Comparison of ENCODE assay signal across 8 cellular contexts in the genomic region with DNA sequence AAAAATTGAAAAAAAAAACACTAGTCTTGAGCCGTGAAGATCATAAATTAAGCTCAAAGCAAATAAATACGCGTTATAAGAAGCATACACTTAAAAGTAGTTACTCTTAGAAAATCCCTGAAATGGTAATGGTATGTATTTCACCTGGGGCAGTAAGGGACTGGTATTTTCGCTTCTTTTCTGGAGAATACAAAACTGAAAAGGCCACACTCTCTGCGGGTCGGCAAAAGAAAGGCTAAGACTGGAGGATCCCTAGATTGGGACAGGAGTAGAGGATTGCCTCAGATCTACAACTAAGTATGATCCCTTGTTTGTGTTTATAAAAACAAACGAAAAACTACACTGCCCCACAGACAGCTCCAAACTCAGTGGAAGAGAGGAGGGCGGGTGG. TPM values are rescaled to one million over a fixed set of nuclear protein-coding genes. Genes with fewer than 3 reads are reported as not detected.
DNase-seq lines count a peak whose midpoint lies in the region; ATAC-seq and TF ChIP-seq lines count a peak whose summit lies in the region.

No MANE protein-coding gene starts in this region.

- CTCF ChIA-PET in Panc1 (lab: Charles Lee): interaction anchor here (0.7 kb wide), 1 partner anchor 500 kb away, joined by 4 read pairs; no protein-coding TSS in a partner anchor

- DNase-seq in GF-D8 (lab: John Stamatoyannopoulos, UW): peak; percentile 20
- DNase-seq in Panc1 (ENCODE audit: low read depth, low spot score): no peak
- DNase-seq in fibroblast of lung (ENCODE audit: low read depth in 2 of 2): no peak
- peak; percentile 8 for DNase-seq in pons (ENCODE audit: low spot score)
- no peak for DNase-seq in putamen (ENCODE audit: low spot score)
- no peak for DNase-seq in NCI-H1694 treated with DMSO at 0.1 percent for 48 hours (lab: John Stamatoyannopoulos, UW)
- DNase-seq in DMS 273 treated with DMSO at 0.1 percent for 48 hours (lab: John Stamatoyannopoulos, UW): no peak
- no peak for DNase-seq in left colon

- H3K4me3 ChIP-seq in Panc1 (ENCODE audit: low read depth in 2 of 2, low read length in 2 of 2) (peak overlapping the region; percentile 89 to 96), fibroblast of lung (replicated peaks in 1 of 4; ENCODE audit: control extremely low read depth in 1 of 4, insufficient read depth in 1 of 4, low read depth in 3 of 4, low read length in 4 of 4) (peak overlapping the region; percentile 77 to 99 (median 90))

- in situ Hi-C loops in Panc1 (cut with HindIII; ENCODE audit: low pct_unique_long_range_greater_than_20kb, low sequenced_read_pairs): no loop called here

- H3K27me3 ChIP-seq in Panc1 (ENCODE audit: control insufficient read depth, insufficient read depth, low read length) (no peaks in the 10 kb centered on the region), fibroblast of lung (ENCODE audit: control insufficient read depth, insufficient read depth, low read length) (no peaks in the 10 kb centered on the region)

- peak overlapping the region; percentile 97 for H3K9ac ChIP-seq in fibroblast of lung (ENCODE audit: insufficient read depth, low read length)

- peak overlapping the region; percentile 90 for H2AFZ ChIP-seq in fibroblast of lung (ENCODE audit: low read length)

- H3K9me3 ChIP-seq in Panc1 (ENCODE audit: control insufficient read depth, insufficient read depth, low read depth, low read length): no peaks in the 10 kb centered on the region
- H3K9me3 ChIP-seq in fibroblast of lung (ENCODE audit: control insufficient read depth, insufficient read depth, low read depth, low read length): no peaks in the 10 kb centered on the region

- intact Hi-C loops in Panc1 (cut with micrococcal nuclease; ENCODE audit: unreplicated experiment) (no loop called here), left colon (cut with DNase I, micrococcal nuclease) (no loop called here)

- H3K27ac ChIP-seq in Panc1 (ENCODE audit: low read length) (peak overlapping the region; percentile 92), fibroblast of lung (ENCODE audit: insufficient read depth, low read length) (peak overlapping the region; percentile 97)

- peaks cover 55% of the 10 kb centered on the region for H3K79me2 ChIP-seq in fibroblast of lung (ENCODE audit: control insufficient read depth, insufficient read depth, low read length)

- no peaks in the 10 kb centered on the region for H4K20me1 ChIP-seq in fibroblast of lung (ENCODE audit: control insufficient read depth, extremely low read depth, insufficient read depth, low read length)

- peaks cover 3% of the 10 kb centered on the region for H3K36me3 ChIP-seq in Panc1 (ENCODE audit: control insufficient read depth, insufficient read depth, low read length)
- H3K36me3 ChIP-seq in fibroblast of lung (ENCODE audit: control insufficient read depth, insufficient read depth, low read length): peaks cover 1% of the 10 kb centered on the region

- ATAC-seq in Panc1 (no peak), left colon (no peak)

- no TSS peak for BruUV-seq in Panc1 (replicated peaks; lab: Mats Ljungman, UMichigan)

- H3K4me1 ChIP-seq in Panc1 (ENCODE audit: control insufficient read depth, insufficient read depth, low read length) (peaks cover 21% of the 10 kb centered on the region), fibroblast of lung (ENCODE audit: control insufficient read depth, extremely low read depth, insufficient read depth, low read length) (no peaks in the 10 kb centered on the region)

- H3K4me2 ChIP-seq in fibroblast of lung (ENCODE audit: extremely low read depth, insufficient read depth, low read length): peak overlapping the region; percentile 69

- TF ChIP-seq CTCF in Panc1 (IDR thresholded peaks at IDR 0.05) (no peak), fibroblast of lung (conservative IDR thresholded peaks at IDR 0.05 in 1 of 2, IDR thresholded peaks at IDR 0.05 in 1 of 2; ENCODE audit: low read depth in 1 of 2, low read length in 2 of 2) (no peak)

- POLR2A ChIA-PET in Panc1 (lab: Charles Lee): interaction anchor here (0.6 to 0.9 kb wide), 4 partner anchors 10 to 273 kb away, joined by 4 to 6 read pairs (median 4); no protein-coding TSS in a partner anchor

RNA-seq across cellular contexts. Expression of gene TSG101, which starts 0.6 kb away (rescaled TPM):
- 79.1 TPM for total RNA-seq in Panc1 (2021; ENCODE audit: unreplicated experiment)
- polyA plus RNA-seq in Panc1 (2012; ENCODE audit: insufficient read length): 198 TPM
- total RNA-seq in fibroblast of lung: 55.2 and 78.4 TPM in 2 replicates
- 132 and 146 TPM in 2 replicates for polyA plus RNA-seq in fibroblast of lung
- 60.6 and 66.4 TPM in 2 replicates for polyA plus RNA-seq in fibroblast of lung (2012)
- 75.4 and 108 TPM in 2 replicates for polyA minus RNA-seq in fibroblast of lung (ENCODE audit: low replicate concordance)
- total RNA-seq in left colon: 10 to 100 TPM; 58.4 to 75.2 TPM

Comparison
In these comparisons a context has a peak if more than half of its experiments do, and no peak if none do; other contexts are left out.
1. DNase-seq: peak in GF-D8 (single experiment) and pons (single experiment); none in Panc1 (single experiment), fibroblast of lung (0 of 2), putamen (single experiment), NCI-H1694 treated with DMSO at 0.1 percent for 48 hours (single experiment), DMS 273 treated with DMSO at 0.1 percent for 48 hours (single experiment) and left colon (0 of 2).